1 cellular context compared by ENCODE assay signal in genomic region chr2:170213651-170214050, GRCh38.
TF ChIP-seq lines count a peak whose summit lies in the region.

No MANE protein-coding gene starts in this region.

TF ChIP-seq in GM12878, 131 proteins besides CTCF, POLR2A, EP300 and RAD21 (continued from another document):
- TF ChIP-seq ELK1 (IDR thresholded peaks at IDR 0.05; ENCODE audit: low read depth, low read length) (no peak), SKIL (IDR thresholded peaks at IDR 0.05; ENCODE audit: low read depth, poor library complexity, severe bottlenecking) (no peak), NR2C1 (IDR thresholded peaks at IDR 0.05) (no peak), RUNX3 (IDR thresholded peaks at IDR 0.05; ENCODE audit: low read length) (no peak), HDAC6 (IDR thresholded peaks at IDR 0.05; ENCODE audit: unreplicated experiment) (no peak), KDM1A (IDR thresholded peaks at IDR 0.05; ENCODE audit: borderline replicate concordance) (no peak), SMAD5 (IDR thresholded peaks at IDR 0.05; ENCODE audit: low read depth) (no peak)
